7 cellular contexts compared by ENCODE assay signal in the genomic region with DNA sequence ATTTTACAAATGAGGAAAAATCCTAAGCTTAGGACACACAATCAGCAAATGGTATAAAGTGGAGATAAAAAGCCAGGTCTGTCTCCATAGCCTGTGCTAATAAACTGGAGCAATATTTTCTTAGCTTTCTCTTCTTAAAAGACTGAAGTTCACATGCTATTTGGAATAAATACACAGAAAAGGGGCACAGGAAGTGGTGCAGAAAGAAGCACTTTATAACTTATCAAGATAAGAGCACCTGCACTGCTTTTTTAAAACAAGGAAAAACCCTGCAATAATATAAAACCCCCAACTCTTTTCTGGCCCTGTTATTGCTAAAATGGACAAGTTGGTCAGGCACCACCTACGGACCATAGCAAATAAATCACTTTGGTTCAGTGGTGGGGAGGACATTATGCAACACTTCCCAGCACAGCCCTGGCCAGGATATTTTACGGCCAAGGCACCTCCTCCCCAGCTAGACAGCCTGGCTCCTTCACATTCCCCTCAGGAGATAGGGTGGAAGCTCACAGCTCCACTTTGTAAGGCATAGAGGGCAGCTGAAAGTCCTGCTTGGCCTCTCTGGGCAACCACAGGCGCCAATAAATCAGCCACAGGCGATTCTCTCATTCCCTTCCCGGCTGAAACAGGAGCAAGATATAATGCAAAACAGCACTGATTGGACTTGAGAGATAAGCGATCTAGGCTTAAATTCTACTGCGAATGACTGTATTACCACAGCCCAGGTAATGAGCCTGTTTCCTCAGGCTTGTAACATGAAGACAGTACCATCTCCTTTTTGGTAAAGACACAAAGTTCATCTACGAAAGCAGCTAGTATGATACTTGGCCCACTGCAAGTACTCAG. TPM values are rescaled to one million over a fixed set of nuclear protein-coding genes. Genes with fewer than 3 reads are reported as not detected.
DNase-seq lines count a peak whose midpoint lies in the region; TF ChIP-seq lines count a peak whose summit lies in the region.

No MANE protein-coding gene starts in this region.

- no peaks in the 10 kb centered on the region for H3K9me2 ChIP-seq in MM.1S (replicated peaks; ENCODE audit: insufficient read depth, low read length)

- H3K4me1 ChIP-seq in MM.1S (ENCODE audit: low read length): 0 out of 2 replicates have a peak, but pooled peaks cover 2% of the 10 kb centered on the region
- peaks cover 19 to 45% of the 10 kb centered on the region in 2 donors for H3K4me1 ChIP-seq in adrenal gland (replicated peaks in 1 of 2)

- H3K9ac ChIP-seq in MM.1S (ENCODE audit: low read length): peak overlapping the region; percentile 99; the same call in 1 of the 2 replicates

- 42 to 44% (median 42%) methylated on average over 8 of the region's 8 CpGs for WGBS in adrenal gland, 4 donors

- DNase-seq in GM03348 (ENCODE audit: low spot score) (peak; percentile 81), MM.1S (no peak), adrenal gland (peak; percentile 39 to 83 (median 70)), iPS-NIHi11 (ENCODE audit: low spot score) (peak; percentile 13), NOMO-1 treated with DMSO at 0.1 percent for 48 hours (lab: John Stamatoyannopoulos, UW; ENCODE audit: unreplicated experiment) (no peak), T-helper 9 cell (no peak)
- peak; percentile 33 for DNase-seq in stimulated activated CD8-positive, alpha-beta memory T cell treated with anti-CD3 and anti-CD28 coated beads, Interleukin-4, amount 100 ng/mL, for 48 hours

- H3F3A ChIP-seq in MM.1S (ENCODE audit: insufficient read depth, low read length): peaks cover 28% of the 10 kb centered on the region

- H3K4me2 ChIP-seq in MM.1S (ENCODE audit: low read depth, low read length): peak overlapping the region; percentile 89

- H3K27me3 ChIP-seq in MM.1S (replicated peaks; ENCODE audit: insufficient read depth, low read length): no peaks in the 10 kb centered on the region
- no peaks in the 10 kb centered on the region for H3K27me3 ChIP-seq in adrenal gland

- H3K27ac ChIP-seq in MM.1S (ENCODE audit: low read length) (peak overlapping the region; percentile 100), adrenal gland (peak overlapping the region; percentile 7 to 100 (median 29))

- H3K36me3 ChIP-seq in MM.1S (replicated peaks; ENCODE audit: insufficient read depth, low read length) (no peaks in the 10 kb centered on the region; the same call in 1 of the 2 replicates), adrenal gland (replicated peaks in 1 of 2) (no peaks in the 10 kb centered on the region)

- TF ChIP-seq CTCF in MM.1S (IDR thresholded peaks at IDR 0.05; ENCODE audit: low read length): no peak
- TF ChIP-seq CTCF in adrenal gland (IDR thresholded peaks at IDR 0.05): no peak

- H3K9me3 ChIP-seq in MM.1S (replicated peaks; ENCODE audit: insufficient read depth, low read length) (no peaks in the 10 kb centered on the region), adrenal gland (replicated peaks in 1 of 3) (no peaks in the 10 kb centered on the region)

- intact Hi-C loops in adrenal gland (cut with DNase I): no loop called here

- H3K4me3 ChIP-seq in MM.1S (ENCODE audit: low read length) (peak overlapping the region; percentile 86), adrenal gland (peak overlapping the region in 1 of 4 donors; percentile 89)

- peaks cover 58% of the 10 kb centered on the region for H3K79me2 ChIP-seq in MM.1S (ENCODE audit: low read length)

- H2AFZ ChIP-seq in MM.1S (ENCODE audit: low read length): no peak overlapping the region

- H4K20me1 ChIP-seq in MM.1S (ENCODE audit: insufficient read depth, low read length): no peaks in the 10 kb centered on the region

- peak in 1 of 2 donors; percentile 32 for TF ChIP-seq POLR2A in adrenal gland (IDR thresholded peaks at IDR 0.05)

RNA-seq across cellular contexts. Expression of a gene that starts 2.1 kb away (rescaled TPM):
- 10 to 100 TPM in 6 of 8 donors, 1 to 10 TPM in 2; 4.4 to 17.2 (median 13.0) TPM for total RNA-seq in adrenal gland
- 10 to 100 TPM in 1 of 3 donors, 1 to 10 TPM in 2; 5.7 to 11.6 (median 9.5) TPM for polyA plus RNA-seq in adrenal gland

RNA-seq across cellular contexts. Expression of a gene that starts 3.0 kb away (rescaled TPM):
- total RNA-seq in adrenal gland: 10 to 100 TPM; 19.8 to 37.2 (median 30.9) TPM
- polyA plus RNA-seq in adrenal gland: 10 to 100 TPM; 15.1 to 25.9 (median 19.4) TPM

RNA-seq across cellular contexts. Expression of a gene that starts 36.2 kb away (rescaled TPM):
- total RNA-seq in adrenal gland: under 1 TPM; 0.06 to 0.74 (median 0.26) TPM
- under 1 TPM; 0.10 to 0.38 (median 0.16) TPM for polyA plus RNA-seq in adrenal gland

RNA-seq across cellular contexts. Expression of a gene that starts 39.0 kb away (rescaled TPM):
- total RNA-seq in adrenal gland: 10 to 100 TPM in 5 of 8 donors, 1 to 10 TPM in 3; 5.2 to 74.6 (median 16.6) TPM
- polyA plus RNA-seq in adrenal gland: 1 to 10 TPM; 3.4 to 7.2 (median 5.1) TPM

RNA-seq across cellular contexts. Expression of a gene that starts 48.2 kb away (rescaled TPM):
- total RNA-seq in adrenal gland: 1 to 10 TPM in 3 of 8 donors, under 1 TPM in 5; 0.27 to 1.5 (median 0.78) TPM
- 1 to 10 TPM in 1 of 3 donors, under 1 TPM in 2; 0.67 to 2.2 (median 0.90) TPM for polyA plus RNA-seq in adrenal gland

Comparison
In these comparisons a context has a peak if more than half of its experiments do, and no peak if none do; other contexts are left out.
1. DNase-seq: peak in GM03348 (single experiment), adrenal gland (7 of 7), iPS-NIHi11 (single experiment) and stimulated activated CD8-positive, alpha-beta memory T cell treated with anti-CD3 and anti-CD28 coated beads, Interleukin-4, amount 100 ng/mL, for 48 hours (single experiment); none in MM.1S (single experiment), NOMO-1 treated with DMSO at 0.1 percent for 48 hours (single experiment) and T-helper 9 cell (single experiment).